ENCODE assay signal across 8 cellular contexts in the genomic region with DNA sequence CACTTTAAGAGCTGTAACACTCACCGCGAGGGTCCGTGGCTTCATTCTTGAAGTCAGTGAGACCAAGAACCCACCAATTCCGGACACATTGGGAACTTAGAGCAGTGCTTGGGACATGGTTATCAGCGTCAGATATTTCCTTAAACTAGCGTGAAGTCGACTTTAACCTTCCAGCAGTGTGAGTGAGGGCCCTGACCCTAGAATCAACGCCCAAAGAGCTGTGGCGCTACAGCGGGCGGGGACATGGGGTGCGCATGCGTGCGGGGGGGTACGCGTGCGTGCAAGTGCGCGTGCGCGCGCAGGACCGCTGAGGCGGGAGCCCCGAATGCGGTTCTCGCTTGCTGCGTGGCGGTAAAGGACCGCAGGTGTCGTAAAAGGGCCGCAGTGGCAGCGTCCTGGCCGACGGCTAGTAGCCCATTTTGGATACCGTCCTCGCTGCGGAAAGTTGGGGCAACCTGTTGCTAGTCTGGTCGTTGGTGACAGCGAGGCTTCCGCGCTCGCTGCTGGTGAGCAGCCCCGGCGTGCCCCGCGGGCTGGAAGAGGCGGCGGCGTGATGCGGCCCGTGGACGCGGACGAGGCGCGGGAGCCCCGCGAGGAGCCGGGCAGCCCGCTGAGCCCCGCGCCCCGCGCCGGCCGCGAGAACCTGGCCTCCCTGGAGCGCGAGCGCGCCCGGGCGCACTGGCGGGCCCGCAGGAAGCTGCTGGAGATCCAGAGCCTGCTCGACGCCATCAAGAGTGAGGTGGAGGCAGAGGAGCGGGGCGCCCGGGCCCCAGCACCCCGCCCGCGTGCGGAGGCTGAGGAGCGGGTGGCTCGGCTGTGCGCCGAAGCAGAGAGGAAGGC. TPM values are rescaled to one million over a fixed set of nuclear protein-coding genes. Genes with fewer than 3 reads are reported as not detected.
DNase-seq lines count a peak whose midpoint lies in the region; ATAC-seq and TF ChIP-seq lines count a peak whose summit lies in the region.

No MANE protein-coding gene starts in this region.

- peaks cover 49% of the 10 kb centered on the region for H3K36me3 Mint-ChIP-seq in activated CD8-positive, alpha-beta T cell treated with anti-CD3 and anti-CD28 coated beads, Interleukin-2, amount 10 ng/mL, durations not matched to agents 7 days and 5 days (ENCODE audit: low read depth)

- H3K27ac Mint-ChIP-seq in activated CD8-positive, alpha-beta T cell treated with anti-CD3 and anti-CD28 coated beads, Interleukin-2, amount 10 ng/mL, durations not matched to agents 7 days and 5 days, result peak overlapping the region; percentile 100

- peak; percentile 74 for ATAC-seq in GM19328 (IDR thresholded peaks at IDR 0.05; ENCODE audit: unreplicated experiment)
- peak; percentile 60 for ATAC-seq in HG03469 (IDR thresholded peaks at IDR 0.05; ENCODE audit: unreplicated experiment)
- ATAC-seq in activated CD8-positive, alpha-beta T cell treated with anti-CD3 and anti-CD28 coated beads, Interleukin-2, amount 10 ng/mL, durations not matched to agents 7 days and 5 days, result peak; percentile 75

- POLR2A ChIA-PET in activated CD8-positive, alpha-beta T cell treated with anti-CD3 and anti-CD28 coated beads, Interleukin-2, amount 10 ng/mL, durations not matched to agents 7 days and 5 days (lab: Charles Lee), result interaction anchor here (0.6 to 6.1 kb wide), 28 partner anchors 10 to 939 kb away, joined by 3 to 87 read pairs (median 4); a partner anchor contains a TSS

- no peak for TF ChIP-seq CTCF in C4-2B (conservative IDR thresholded peaks at IDR 0.05)

- H3K4me3 Mint-ChIP-seq in activated CD8-positive, alpha-beta T cell treated with anti-CD3 and anti-CD28 coated beads, Interleukin-2, amount 10 ng/mL, durations not matched to agents 7 days and 5 days, result peak overlapping the region; percentile 94

- peaks cover 45% of the 10 kb centered on the region for H3K4me1 Mint-ChIP-seq in activated CD8-positive, alpha-beta T cell treated with anti-CD3 and anti-CD28 coated beads, Interleukin-2, amount 10 ng/mL, durations not matched to agents 7 days and 5 days (ENCODE audit: low read depth)

- no peaks in the 10 kb centered on the region for H3K27me3 Mint-ChIP-seq in activated CD8-positive, alpha-beta T cell treated with anti-CD3 and anti-CD28 coated beads, Interleukin-2, amount 10 ng/mL, durations not matched to agents 7 days and 5 days (ENCODE audit: low read depth)

- H3K27ac ChIP-seq in C4-2B, result peak overlapping the region; percentile 95

- DNase-seq in NCI-H82 (lab: John Stamatoyannopoulos, UW) (peak; percentile 95), lung microvascular endothelial cell (ENCODE audit: low read depth in 2 of 2) (peak; percentile 97 to 98)
- peak; percentile 96 for DNase-seq in activated CD8-positive, alpha-beta T cell treated with anti-CD3 and anti-CD28 coated beads, Interleukin-2, amount 10 ng/mL, durations not matched to agents 7 days and 5 days
- DNase-seq in effector CD8-positive, alpha-beta T cell (lab: John Stamatoyannopoulos, UW), result peak; percentile 90
- DNase-seq in stimulated activated CD4-positive, alpha-beta T cell treated with anti-CD3 and anti-CD28 coated beads, TNF-alpha, amount 100 ng/mL, for 4 hours (ENCODE audit: low read depth in 3 of 3), result peak; percentile 85 to 88 (median 85)

- CTCF ChIA-PET in activated CD8-positive, alpha-beta T cell treated with anti-CD3 and anti-CD28 coated beads, Interleukin-2, amount 10 ng/mL, durations not matched to agents 7 days and 5 days (lab: Charles Lee), result interaction anchor here (0.6 to 11.2 kb wide), 22 partner anchors 9 to 408 kb away, joined by 3 to 354 read pairs (median 4); a partner anchor contains a TSS

- H3K9me3 Mint-ChIP-seq in activated CD8-positive, alpha-beta T cell treated with anti-CD3 and anti-CD28 coated beads, Interleukin-2, amount 10 ng/mL, durations not matched to agents 7 days and 5 days (ENCODE audit: insufficient read depth), result no peaks in the 10 kb centered on the region

RNA-seq across cellular contexts. Expression of a gene that starts 19.8 kb away (rescaled TPM):
- total RNA-seq in activated CD8-positive, alpha-beta T cell treated with anti-CD3 and anti-CD28 coated beads, Interleukin-2, amount 10 ng/mL, durations not matched to agents 7 days and 5 days, result 1 to 10 TPM; 8.3 to 8.5 TPM
- 0.22 and 0.40 TPM in 2 replicates for total RNA-seq in lung microvascular endothelial cell

RNA-seq across cellular contexts. Expression of a gene that starts 33.4 kb away (rescaled TPM):
- 100 to 1,000 TPM; 105 TPM for total RNA-seq in activated CD8-positive, alpha-beta T cell treated with anti-CD3 and anti-CD28 coated beads, Interleukin-2, amount 10 ng/mL, durations not matched to agents 7 days and 5 days
- 88.7 and 98.2 TPM in 2 replicates for total RNA-seq in lung microvascular endothelial cell

RNA-seq across cellular contexts. Expression of a gene that starts 35.8 kb away (rescaled TPM):
- total RNA-seq in activated CD8-positive, alpha-beta T cell treated with anti-CD3 and anti-CD28 coated beads, Interleukin-2, amount 10 ng/mL, durations not matched to agents 7 days and 5 days, result 10 to 100 TPM; 65.5 to 67.4 TPM
- 34.4 and 40.1 TPM in 2 replicates for total RNA-seq in lung microvascular endothelial cell

RNA-seq across cellular contexts. Expression of a gene that starts 42.1 kb away (rescaled TPM):
- total RNA-seq in activated CD8-positive, alpha-beta T cell treated with anti-CD3 and anti-CD28 coated beads, Interleukin-2, amount 10 ng/mL, durations not matched to agents 7 days and 5 days, result 10 to 100 TPM; 19.6 to 21.5 TPM
- 7.2 and 9.3 TPM in 2 replicates for total RNA-seq in lung microvascular endothelial cell

Comparison
In these comparisons a context has a peak if more than half of its experiments do, and no peak if none do; other contexts are left out.
1. Peak in every context shown above with its lines: DNase-seq, ATAC-seq and H3K27ac ChIP-seq.